Comparison of ENCODE assay signal across 22 cellular contexts in the genomic region with DNA sequence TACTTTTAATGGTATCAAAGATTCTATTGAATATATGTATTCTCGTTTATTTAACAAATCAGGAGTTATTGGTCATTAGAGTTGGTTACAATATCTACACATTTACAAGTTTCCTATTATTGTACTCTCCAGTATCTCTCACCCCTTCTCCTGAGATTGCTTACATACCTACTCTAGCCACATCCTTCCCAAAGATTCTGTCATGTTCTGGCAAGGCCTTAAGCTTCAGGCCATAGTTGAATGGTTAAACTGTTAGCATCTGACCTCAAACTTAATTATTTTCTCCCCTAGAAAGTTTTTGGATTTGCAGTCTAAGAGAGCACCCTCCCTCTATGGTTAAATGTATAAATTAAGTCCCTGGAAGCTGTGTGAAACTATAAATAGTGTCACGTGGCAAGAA.
DNase-seq lines count a peak whose midpoint lies in the region; ATAC-seq and TF ChIP-seq lines count a peak whose summit lies in the region.
"Had no signal": no experiment of that assay in that cellular context is flagged by ENCODE, and none has a peak within 500 bp of the region (broad histone marks: within the 10 kb centered on the region; RNA-seq: fewer than 3 reads in every experiment).

No MANE protein-coding gene starts in this region.

- peak; percentile 27 for DNase-seq in EH (ENCODE audit: low read depth)
- peak; percentile 20 for DNase-seq in RPMI7951 (ENCODE audit: low read depth)
- DNase-seq in epithelial cell of esophagus (ENCODE audit: low read depth) = peak; percentile 19
- DNase-seq in neural crest cell (ENCODE audit: low read depth, low spot score) = no peak
- no peak for DNase-seq in activated CD8-positive, alpha-beta memory T cell treated with anti-CD3 and anti-CD28 coated beads for 24 hours
- DNase-seq in esophagus squamous epithelium (lab: John Stamatoyannopoulos, UW) = no peak
- DNase-seq: AML-193, DMS79, MG63, NCI-H1048, NCI-H1436, NCI-H2029, NCI-H2171, NCI-H526, PC-9, SJCRH30 had no signal

- peak overlapping the region; percentile 84 for H3K27ac Mint-ChIP-seq in neural crest cell (ENCODE audit: unreplicated experiment)

- H3K4me3 ChIP-seq in epithelial cell of esophagus (ENCODE audit: low read length) (no peak overlapping the region), esophagus squamous epithelium (no peak overlapping the region)
- H3K4me3 ChIP-seq: HAP-1, MG63, PC-9, SJCRH30 had no signal

- peaks cover 5% of the 10 kb centered on the region for H3K9me3 Mint-ChIP-seq in neural crest cell

- no peaks in the 10 kb centered on the region for H3K27me3 ChIP-seq in esophagus squamous epithelium
- H3K27me3 ChIP-seq: MG63, SJCRH30 had no signal

- no peaks in the 10 kb centered on the region for H3K36me3 Mint-ChIP-seq in neural crest cell (ENCODE audit: low read depth)

- H3K27ac ChIP-seq in esophagus squamous epithelium = no peak overlapping the region
- H3K27ac ChIP-seq: C4-2B, HL-60, KMS-11, PC-9, SJCRH30 had no signal

- intact Hi-C loops in esophagus squamous epithelium (cut with DNase I) = no loop called here

- TF ChIP-seq POLR2A in esophagus squamous epithelium (IDR thresholded peaks at IDR 0.05) = no peak

- H3K9me3 ChIP-seq in esophagus squamous epithelium = no peaks in the 10 kb centered on the region
- H3K9me3 ChIP-seq: HAP-1, MG63, SJCRH30 had no signal

- TF ChIP-seq CTCF in epithelial cell of esophagus (IDR thresholded peaks at IDR 0.05; ENCODE audit: insufficient read depth, low read depth, low read length, missing control alignments) (no peak), neural crest cell (conservative IDR thresholded peaks at IDR 0.05) (no peak), esophagus squamous epithelium (IDR thresholded peaks at IDR 0.05) (no peak)

- WGBS in esophagus squamous epithelium, 2 donors = 31 to 53% methylated on average over 2 of the region's 2 CpGs

- H3K27me3 Mint-ChIP-seq in neural crest cell (ENCODE audit: low read depth) = no peaks in the 10 kb centered on the region

- no peaks in the 10 kb centered on the region for H3K36me3 ChIP-seq in esophagus squamous epithelium
- H3K36me3 ChIP-seq: HAP-1, MG63, SJCRH30 had no signal

- H3K4me1 Mint-ChIP-seq in neural crest cell = no peaks in the 10 kb centered on the region

- ATAC-seq in HG02884 (IDR thresholded peaks at IDR 0.05; ENCODE audit: unreplicated experiment) (no peak), GM21786 (IDR thresholded peaks at IDR 0.05; ENCODE audit: unreplicated experiment) (no peak)

- H3K4me1 ChIP-seq in esophagus squamous epithelium = no peaks in the 10 kb centered on the region
- H3K4me1 ChIP-seq: HAP-1, SJCRH30 had no signal

- H3K4me3 Mint-ChIP-seq in neural crest cell = no peak overlapping the region

Comparison
In these comparisons a context has a peak if more than half of its experiments do, and no peak if none do; other contexts are left out.
1. DNase-seq: peak in EH (single experiment), RPMI7951 (single experiment) and epithelial cell of esophagus (single experiment); none in neural crest cell (single experiment), activated CD8-positive, alpha-beta memory T cell treated with anti-CD3 and anti-CD28 coated beads for 24 hours (single experiment) and esophagus squamous epithelium (single experiment).